In the genomic region with DNA sequence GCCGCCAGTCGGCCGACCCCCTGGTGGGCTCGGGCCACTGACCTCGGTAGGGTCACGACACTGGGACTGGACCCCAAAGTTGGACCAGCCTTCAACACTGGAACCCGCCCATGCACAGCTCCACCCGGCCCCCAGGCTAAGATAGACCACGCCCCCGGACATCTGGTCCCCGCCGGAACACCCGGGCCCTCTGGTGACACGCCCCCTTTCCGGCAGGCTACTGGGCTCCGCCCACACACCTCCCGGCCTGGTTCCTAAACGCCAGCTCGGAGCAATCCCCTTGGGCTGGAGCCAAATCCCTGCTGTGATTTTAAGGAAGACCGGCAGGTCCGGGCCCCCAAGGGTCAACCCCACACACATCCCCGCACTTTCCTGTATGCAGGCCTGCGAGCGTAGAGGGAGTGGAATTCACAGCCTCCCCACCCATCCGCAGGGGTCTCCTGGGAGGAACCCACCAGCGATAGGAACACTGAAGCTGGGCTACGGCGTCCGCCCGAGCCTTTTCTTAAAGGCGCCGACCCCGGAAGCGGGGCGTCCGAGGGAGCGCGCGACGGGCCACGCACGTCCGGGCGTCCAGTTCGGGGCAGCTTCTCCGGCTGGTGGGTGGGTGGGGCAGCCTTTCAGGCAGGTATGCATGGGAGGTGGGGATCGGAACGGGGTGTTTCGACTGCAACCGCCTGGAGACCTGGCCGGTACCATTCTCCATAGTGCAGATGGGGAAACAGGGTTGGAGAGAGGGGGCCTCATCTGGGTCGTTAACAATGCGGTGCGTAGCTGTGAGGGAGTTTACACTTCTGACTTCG, we compare ENCODE assay signal across 1 cellular context.
A peak's percentile ranks its signal among the peaks of the same experiment; 100 is the strongest.
TF ChIP-seq lines count a peak whose summit lies in the region.

A gene with protein sequence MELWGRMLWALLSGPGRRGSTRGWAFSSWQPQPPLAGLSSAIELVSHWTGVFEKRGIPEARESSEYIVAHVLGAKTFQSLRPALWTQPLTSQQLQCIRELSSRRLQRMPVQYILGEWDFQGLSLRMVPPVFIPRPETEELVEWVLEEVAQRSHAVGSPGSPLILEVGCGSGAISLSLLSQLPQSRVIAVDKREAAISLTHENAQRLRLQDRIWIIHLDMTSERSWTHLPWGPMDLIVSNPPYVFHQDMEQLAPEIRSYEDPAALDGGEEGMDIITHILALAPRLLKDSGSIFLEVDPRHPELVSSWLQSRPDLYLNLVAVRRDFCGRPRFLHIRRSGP (plus strand): TSS at position 576 of the 803 bp plus-strand sequence. CDS start 1,583 bp downstream, outside the sequence.

TF ChIP-seq in K562, 482 proteins besides CTCF, POLR2A, EP300 and RAD21 (continued from another document and continues in another):
- TF ChIP-seq, protein P1, sequence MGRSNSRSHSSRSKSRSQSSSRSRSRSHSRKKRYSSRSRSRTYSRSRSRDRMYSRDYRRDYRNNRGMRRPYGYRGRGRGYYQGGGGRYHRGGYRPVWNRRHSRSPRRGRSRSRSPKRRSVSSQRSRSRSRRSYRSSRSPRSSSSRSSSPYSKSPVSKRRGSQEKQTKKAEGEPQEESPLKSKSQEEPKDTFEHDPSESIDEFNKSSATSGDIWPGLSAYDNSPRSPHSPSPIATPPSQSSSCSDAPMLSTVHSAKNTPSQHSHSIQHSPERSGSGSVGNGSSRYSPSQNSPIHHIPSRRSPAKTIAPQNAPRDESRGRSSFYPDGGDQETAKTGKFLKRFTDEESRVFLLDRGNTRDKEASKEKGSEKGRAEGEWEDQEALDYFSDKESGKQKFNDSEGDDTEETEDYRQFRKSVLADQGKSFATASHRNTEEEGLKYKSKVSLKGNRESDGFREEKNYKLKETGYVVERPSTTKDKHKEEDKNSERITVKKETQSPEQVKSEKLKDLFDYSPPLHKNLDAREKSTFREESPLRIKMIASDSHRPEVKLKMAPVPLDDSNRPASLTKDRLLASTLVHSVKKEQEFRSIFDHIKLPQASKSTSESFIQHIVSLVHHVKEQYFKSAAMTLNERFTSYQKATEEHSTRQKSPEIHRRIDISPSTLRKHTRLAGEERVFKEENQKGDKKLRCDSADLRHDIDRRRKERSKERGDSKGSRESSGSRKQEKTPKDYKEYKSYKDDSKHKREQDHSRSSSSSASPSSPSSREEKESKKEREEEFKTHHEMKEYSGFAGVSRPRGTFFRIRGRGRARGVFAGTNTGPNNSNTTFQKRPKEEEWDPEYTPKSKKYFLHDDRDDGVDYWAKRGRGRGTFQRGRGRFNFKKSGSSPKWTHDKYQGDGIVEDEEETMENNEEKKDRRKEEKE (IDR thresholded peaks at IDR 0.05; ENCODE audit: borderline replicate concordance in 1 of 2, control insufficient read depth in 1 of 2, low read depth in 2 of 2, low read length in 1 of 2) = peak in 1 of 2 experiments; percentile 89; a peak in 2 of 4 replicates
- TF ChIP-seq, protein P2, sequence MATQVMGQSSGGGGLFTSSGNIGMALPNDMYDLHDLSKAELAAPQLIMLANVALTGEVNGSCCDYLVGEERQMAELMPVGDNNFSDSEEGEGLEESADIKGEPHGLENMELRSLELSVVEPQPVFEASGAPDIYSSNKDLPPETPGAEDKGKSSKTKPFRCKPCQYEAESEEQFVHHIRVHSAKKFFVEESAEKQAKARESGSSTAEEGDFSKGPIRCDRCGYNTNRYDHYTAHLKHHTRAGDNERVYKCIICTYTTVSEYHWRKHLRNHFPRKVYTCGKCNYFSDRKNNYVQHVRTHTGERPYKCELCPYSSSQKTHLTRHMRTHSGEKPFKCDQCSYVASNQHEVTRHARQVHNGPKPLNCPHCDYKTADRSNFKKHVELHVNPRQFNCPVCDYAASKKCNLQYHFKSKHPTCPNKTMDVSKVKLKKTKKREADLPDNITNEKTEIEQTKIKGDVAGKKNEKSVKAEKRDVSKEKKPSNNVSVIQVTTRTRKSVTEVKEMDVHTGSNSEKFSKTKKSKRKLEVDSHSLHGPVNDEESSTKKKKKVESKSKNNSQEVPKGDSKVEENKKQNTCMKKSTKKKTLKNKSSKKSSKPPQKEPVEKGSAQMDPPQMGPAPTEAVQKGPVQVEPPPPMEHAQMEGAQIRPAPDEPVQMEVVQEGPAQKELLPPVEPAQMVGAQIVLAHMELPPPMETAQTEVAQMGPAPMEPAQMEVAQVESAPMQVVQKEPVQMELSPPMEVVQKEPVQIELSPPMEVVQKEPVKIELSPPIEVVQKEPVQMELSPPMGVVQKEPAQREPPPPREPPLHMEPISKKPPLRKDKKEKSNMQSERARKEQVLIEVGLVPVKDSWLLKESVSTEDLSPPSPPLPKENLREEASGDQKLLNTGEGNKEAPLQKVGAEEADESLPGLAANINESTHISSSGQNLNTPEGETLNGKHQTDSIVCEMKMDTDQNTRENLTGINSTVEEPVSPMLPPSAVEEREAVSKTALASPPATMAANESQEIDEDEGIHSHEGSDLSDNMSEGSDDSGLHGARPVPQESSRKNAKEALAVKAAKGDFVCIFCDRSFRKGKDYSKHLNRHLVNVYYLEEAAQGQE (CRISPR knock-in tag; IDR thresholded peaks at IDR 0.05; ENCODE audit: low read depth) = no peak
- TF ChIP-seq POLR2B (IDR thresholded peaks at IDR 0.05; ENCODE audit: low read depth, partially characterized antibody) (no peak), RFX1 (IDR thresholded peaks at IDR 0.05) (no peak), IRF2 (CRISPR knock-in tag; IDR thresholded peaks at IDR 0.05) (no peak), ZEB2 (IDR thresholded peaks at IDR 0.05) (peak; percentile 98), RBM15 (IDR thresholded peaks at IDR 0.05; ENCODE audit: insufficient read depth, low read length) (no peak), FIP1L1 (IDR thresholded peaks at IDR 0.05; ENCODE audit: low read depth, low read length, poor library complexity, severe bottlenecking) (peak; percentile 37), SAP30 (IDR thresholded peaks at IDR 0.05; ENCODE audit: borderline replicate concordance, insufficient read depth, low read depth, low read length, poor library complexity, severe bottlenecking) (peak; percentile 37), NBN (IDR thresholded peaks at IDR 0.05; ENCODE audit: low read depth) (peak; percentile 64), RBFOX2 (IDR thresholded peaks at IDR 0.05; ENCODE audit: low read depth, low read length) (peak; percentile 81), C11orf30 (IDR thresholded peaks at IDR 0.05; ENCODE audit: low read depth) (peak; percentile 97), MTA1 (IDR thresholded peaks at IDR 0.05; ENCODE audit: borderline replicate concordance) (peak; percentile 92), ZNF644 (tag; IDR thresholded peaks at IDR 0.05; ENCODE audit: low read depth) (no peak), NCOA2 (IDR thresholded peaks at IDR 0.05; ENCODE audit: partially characterized antibody in 2 of 2) (no peak), CBX8 (IDR thresholded peaks at IDR 0.05; ENCODE audit: borderline replicate concordance, extremely low read depth, low read depth, low read length, poor library complexity, severe bottlenecking) (no peak), CBFB (CRISPR knock-in tag; IDR thresholded peaks at IDR 0.05) (no peak), ARID1B (IDR thresholded peaks at IDR 0.05) (no peak; the same call in 1 of the 2 replicates), ZFX (CRISPR knock-in tag; IDR thresholded peaks at IDR 0.05) (peak; percentile 79)
- TF ChIP-seq, protein P3, sequence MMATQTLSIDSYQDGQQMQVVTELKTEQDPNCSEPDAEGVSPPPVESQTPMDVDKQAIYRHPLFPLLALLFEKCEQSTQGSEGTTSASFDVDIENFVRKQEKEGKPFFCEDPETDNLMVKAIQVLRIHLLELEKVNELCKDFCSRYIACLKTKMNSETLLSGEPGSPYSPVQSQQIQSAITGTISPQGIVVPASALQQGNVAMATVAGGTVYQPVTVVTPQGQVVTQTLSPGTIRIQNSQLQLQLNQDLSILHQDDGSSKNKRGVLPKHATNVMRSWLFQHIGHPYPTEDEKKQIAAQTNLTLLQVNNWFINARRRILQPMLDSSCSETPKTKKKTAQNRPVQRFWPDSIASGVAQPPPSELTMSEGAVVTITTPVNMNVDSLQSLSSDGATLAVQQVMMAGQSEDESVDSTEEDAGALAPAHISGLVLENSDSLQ (IDR thresholded peaks at IDR 0.05) = peak; percentile 27; the same call in 1 of the 2 replicates
- TF ChIP-seq, protein P4, sequence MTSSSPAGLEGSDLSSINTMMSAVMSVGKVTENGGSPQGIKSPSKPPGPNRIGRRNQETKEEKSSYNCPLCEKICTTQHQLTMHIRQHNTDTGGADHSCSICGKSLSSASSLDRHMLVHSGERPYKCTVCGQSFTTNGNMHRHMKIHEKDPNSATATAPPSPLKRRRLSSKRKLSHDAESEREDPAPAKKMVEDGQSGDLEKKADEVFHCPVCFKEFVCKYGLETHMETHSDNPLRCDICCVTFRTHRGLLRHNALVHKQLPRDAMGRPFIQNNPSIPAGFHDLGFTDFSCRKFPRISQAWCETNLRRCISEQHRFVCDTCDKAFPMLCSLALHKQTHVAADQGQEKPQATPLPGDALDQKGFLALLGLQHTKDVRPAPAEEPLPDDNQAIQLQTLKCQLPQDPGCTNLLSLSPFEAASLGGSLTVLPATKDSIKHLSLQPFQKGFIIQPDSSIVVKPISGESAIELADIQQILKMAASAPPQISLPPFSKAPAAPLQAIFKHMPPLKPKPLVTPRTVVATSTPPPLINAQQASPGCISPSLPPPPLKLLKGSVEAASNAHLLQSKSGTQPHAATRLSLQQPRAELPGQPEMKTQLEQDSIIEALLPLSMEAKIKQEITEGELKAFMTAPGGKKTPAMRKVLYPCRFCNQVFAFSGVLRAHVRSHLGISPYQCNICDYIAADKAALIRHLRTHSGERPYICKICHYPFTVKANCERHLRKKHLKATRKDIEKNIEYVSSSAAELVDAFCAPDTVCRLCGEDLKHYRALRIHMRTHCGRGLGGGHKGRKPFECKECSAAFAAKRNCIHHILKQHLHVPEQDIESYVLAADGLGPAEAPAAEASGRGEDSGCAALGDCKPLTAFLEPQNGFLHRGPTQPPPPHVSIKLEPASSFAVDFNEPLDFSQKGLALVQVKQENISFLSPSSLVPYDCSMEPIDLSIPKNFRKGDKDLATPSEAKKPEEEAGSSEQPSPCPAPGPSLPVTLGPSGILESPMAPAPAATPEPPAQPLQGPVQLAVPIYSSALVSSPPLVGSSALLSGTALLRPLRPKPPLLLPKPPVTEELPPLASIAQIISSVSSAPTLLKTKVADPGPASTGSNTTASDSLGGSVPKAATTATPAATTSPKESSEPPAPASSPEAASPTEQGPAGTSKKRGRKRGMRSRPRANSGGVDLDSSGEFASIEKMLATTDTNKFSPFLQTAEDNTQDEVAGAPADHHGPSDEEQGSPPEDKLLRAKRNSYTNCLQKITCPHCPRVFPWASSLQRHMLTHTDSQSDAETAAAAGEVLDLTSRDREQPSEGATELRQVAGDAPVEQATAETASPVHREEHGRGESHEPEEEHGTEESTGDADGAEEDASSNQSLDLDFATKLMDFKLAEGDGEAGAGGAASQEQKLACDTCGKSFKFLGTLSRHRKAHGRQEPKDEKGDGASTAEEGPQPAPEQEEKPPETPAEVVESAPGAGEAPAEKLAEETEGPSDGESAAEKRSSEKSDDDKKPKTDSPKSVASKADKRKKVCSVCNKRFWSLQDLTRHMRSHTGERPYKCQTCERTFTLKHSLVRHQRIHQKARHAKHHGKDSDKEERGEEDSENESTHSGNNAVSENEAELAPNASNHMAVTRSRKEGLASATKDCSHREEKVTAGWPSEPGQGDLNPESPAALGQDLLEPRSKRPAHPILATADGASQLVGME (CRISPR knock-in tag; IDR thresholded peaks at IDR 0.05) = no peak
- TF ChIP-seq, protein P5, sequence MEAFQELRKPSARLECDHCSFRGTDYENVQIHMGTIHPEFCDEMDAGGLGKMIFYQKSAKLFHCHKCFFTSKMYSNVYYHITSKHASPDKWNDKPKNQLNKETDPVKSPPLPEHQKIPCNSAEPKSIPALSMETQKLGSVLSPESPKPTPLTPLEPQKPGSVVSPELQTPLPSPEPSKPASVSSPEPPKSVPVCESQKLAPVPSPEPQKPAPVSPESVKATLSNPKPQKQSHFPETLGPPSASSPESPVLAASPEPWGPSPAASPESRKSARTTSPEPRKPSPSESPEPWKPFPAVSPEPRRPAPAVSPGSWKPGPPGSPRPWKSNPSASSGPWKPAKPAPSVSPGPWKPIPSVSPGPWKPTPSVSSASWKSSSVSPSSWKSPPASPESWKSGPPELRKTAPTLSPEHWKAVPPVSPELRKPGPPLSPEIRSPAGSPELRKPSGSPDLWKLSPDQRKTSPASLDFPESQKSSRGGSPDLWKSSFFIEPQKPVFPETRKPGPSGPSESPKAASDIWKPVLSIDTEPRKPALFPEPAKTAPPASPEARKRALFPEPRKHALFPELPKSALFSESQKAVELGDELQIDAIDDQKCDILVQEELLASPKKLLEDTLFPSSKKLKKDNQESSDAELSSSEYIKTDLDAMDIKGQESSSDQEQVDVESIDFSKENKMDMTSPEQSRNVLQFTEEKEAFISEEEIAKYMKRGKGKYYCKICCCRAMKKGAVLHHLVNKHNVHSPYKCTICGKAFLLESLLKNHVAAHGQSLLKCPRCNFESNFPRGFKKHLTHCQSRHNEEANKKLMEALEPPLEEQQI (IDR thresholded peaks at IDR 0.05) = peak; percentile 69; the same call in 1 of the 2 replicates
- TF ChIP-seq, protein P6, sequence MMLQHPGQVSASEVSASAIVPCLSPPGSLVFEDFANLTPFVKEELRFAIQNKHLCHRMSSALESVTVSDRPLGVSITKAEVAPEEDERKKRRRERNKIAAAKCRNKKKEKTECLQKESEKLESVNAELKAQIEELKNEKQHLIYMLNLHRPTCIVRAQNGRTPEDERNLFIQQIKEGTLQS (IDR thresholded peaks at IDR 0.05) = peak; percentile 39; the same call in 1 of the 2 replicates
- TF ChIP-seq, protein P6 (CRISPR knock-in tag; conservative IDR thresholded peaks at IDR 0.05) = no peak
- TF ChIP-seq, protein P7, sequence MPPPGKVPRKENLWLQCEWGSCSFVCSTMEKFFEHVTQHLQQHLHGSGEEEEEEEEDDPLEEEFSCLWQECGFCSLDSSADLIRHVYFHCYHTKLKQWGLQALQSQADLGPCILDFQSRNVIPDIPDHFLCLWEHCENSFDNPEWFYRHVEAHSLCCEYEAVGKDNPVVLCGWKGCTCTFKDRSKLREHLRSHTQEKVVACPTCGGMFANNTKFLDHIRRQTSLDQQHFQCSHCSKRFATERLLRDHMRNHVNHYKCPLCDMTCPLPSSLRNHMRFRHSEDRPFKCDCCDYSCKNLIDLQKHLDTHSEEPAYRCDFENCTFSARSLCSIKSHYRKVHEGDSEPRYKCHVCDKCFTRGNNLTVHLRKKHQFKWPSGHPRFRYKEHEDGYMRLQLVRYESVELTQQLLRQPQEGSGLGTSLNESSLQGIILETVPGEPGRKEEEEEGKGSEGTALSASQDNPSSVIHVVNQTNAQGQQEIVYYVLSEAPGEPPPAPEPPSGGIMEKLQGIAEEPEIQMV (tag; conservative IDR thresholded peaks at IDR 0.05; ENCODE audit: low read depth) = no peak
- TF ChIP-seq, protein P8, sequence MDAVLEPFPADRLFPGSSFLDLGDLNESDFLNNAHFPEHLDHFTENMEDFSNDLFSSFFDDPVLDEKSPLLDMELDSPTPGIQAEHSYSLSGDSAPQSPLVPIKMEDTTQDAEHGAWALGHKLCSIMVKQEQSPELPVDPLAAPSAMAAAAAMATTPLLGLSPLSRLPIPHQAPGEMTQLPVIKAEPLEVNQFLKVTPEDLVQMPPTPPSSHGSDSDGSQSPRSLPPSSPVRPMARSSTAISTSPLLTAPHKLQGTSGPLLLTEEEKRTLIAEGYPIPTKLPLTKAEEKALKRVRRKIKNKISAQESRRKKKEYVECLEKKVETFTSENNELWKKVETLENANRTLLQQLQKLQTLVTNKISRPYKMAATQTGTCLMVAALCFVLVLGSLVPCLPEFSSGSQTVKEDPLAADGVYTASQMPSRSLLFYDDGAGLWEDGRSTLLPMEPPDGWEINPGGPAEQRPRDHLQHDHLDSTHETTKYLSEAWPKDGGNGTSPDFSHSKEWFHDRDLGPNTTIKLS (IDR thresholded peaks at IDR 0.05; ENCODE audit: borderline replicate concordance, low read depth) = peak; percentile 97
